ENCODE assay signal across 19 cellular contexts in the genomic region with DNA sequence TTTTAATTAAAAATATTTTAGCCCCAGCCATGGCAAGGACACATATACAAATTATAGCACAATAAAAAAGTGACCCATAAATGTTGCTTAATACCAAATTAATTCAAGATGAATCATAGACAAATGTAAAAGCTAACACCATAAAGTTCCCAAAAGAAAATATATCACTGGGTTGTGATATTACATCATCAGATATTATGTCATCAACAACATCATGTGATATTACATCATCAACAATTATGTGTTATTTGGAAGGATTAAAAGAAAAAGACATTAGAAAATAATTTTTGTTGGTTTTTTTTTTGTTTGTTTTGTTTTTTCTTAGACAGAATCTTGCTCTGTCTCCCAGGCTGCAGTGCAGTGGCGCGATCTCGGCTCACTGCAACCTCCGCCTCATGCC. TPM values are rescaled to one million over a fixed set of nuclear protein-coding genes. Genes with fewer than 3 reads are reported as not detected.
DNase-seq lines count a peak whose midpoint lies in the region; ATAC-seq, FAIRE-seq and TF ChIP-seq lines count a peak whose summit lies in the region.
"Had no signal": no experiment of that assay in that cellular context is flagged by ENCODE, and none has a peak within 500 bp of the region (broad histone marks: within the 10 kb centered on the region; RNA-seq: fewer than 3 reads in every experiment).

No MANE protein-coding gene starts in this region.

- 88% methylated on average over 4 of the region's 4 CpGs for WGBS in A549 (ENCODE audit: missing lambda C conversion rate)
- WGBS in K562 (ENCODE audit: insufficient coverage, low coverage, missing lambda C conversion rate): 0% methylated on average over 4 of the region's 4 CpGs

- no peak overlapping the region for H3K9ac ChIP-seq in K562 (ENCODE audit: insufficient read depth in 1 of 2, low read depth in 2 of 2, low read length in 2 of 2)

- H3K4me2 ChIP-seq in A549 (no peak overlapping the region), K562 (ENCODE audit: insufficient read depth, low read length) (no peak overlapping the region)

- intact Hi-C loops in K562 (cut with micrococcal nuclease): no loop called here

- no peaks in the 10 kb centered on the region for H4K20me1 ChIP-seq in K562 (replicated peaks; ENCODE audit: control insufficient read depth, insufficient read depth, low read length)

- TF ChIP-seq EP300 in A549 (IDR thresholded peaks at IDR 0.05) (no peak), K562 (IDR thresholded peaks at IDR 0.05; ENCODE audit: low read length) (no peak)

- POLR2A ChIA-PET in A549 (lab: Yijun Ruan, JAX): no interaction called here
- POLR2A ChIA-PET in HEK293 (lab: Yijun Ruan, JAX): no interaction called here
- POLR2A ChIA-PET in K562 (lab: Yijun Ruan, JAX): no interaction called here

- H2AFZ ChIP-seq in K562 (ENCODE audit: low read depth, low read length): no peak overlapping the region

- no peak for TF ChIP-seq POLR2A in A549 (IDR thresholded peaks at IDR 0.05; ENCODE audit: low read length)
- TF ChIP-seq POLR2A in K562 (conservative IDR thresholded peaks at IDR 0.05): no peak

- in situ Hi-C loops in K562 (cut with MboI) (no loop called here), G401 (cut with HindIII; ENCODE audit: low sequenced_read_pairs) (no loop called here)

- H3K4me1 ChIP-seq in A549 (peaks cover 15% of the 10 kb centered on the region), HEK293 (ENCODE audit: control insufficient read depth, insufficient read depth, low read length) (no peaks in the 10 kb centered on the region), K562 (replicated peaks in 1 of 2; ENCODE audit: control insufficient read depth in 2 of 2, insufficient read depth in 2 of 2, low read length in 2 of 2) (no peaks in the 10 kb centered on the region)

- no peak overlapping the region for H3K4me3 ChIP-seq in A549
- no peak overlapping the region for H3K4me3 ChIP-seq in HEK293 (ENCODE audit: low read depth, low read length)
- no peak overlapping the region for H3K4me3 ChIP-seq in K562
- H3K4me3 ChIP-seq in fibroblast of villous mesenchyme (ENCODE audit: low read depth, low read length): no peak overlapping the region
- H3K4me3 ChIP-seq: MG63 had no signal

- ATAC-seq in A549 (no peak), K562 (no peak), HG03432 (IDR thresholded peaks at IDR 0.05; ENCODE audit: unreplicated experiment) (no peak), HG03095 (IDR thresholded peaks at IDR 0.05; ENCODE audit: unreplicated experiment) (no peak)
- ATAC-seq: SK-N-SH treated with all-trans-retinoic acid at 6 μM for 48 hours had no signal

- no peaks in the 10 kb centered on the region for H3K9me3 ChIP-seq in A549
- no peaks in the 10 kb centered on the region for H3K9me3 ChIP-seq in HEK293 (ENCODE audit: control insufficient read depth, insufficient read depth, low read depth, low read length)
- H3K9me3 ChIP-seq in K562 (replicated peaks; ENCODE audit: control insufficient read depth, insufficient read depth, low read depth, low read length): no peaks in the 10 kb centered on the region
- H3K9me3 ChIP-seq: MG63 had no signal

- H3K27ac ChIP-seq in A549 (peak overlapping the region in 1 of 2 experiments; percentile 23; a peak in 1 of 6 replicates), HEK293 (ENCODE audit: extremely low read depth, low read depth, low read length) (no peak overlapping the region), K562 (ENCODE audit: extremely low read depth, low read depth, low read length) (no peak overlapping the region)

- H3K36me3 ChIP-seq in HEK293 (ENCODE audit: control insufficient read depth in 2 of 2, insufficient read depth in 1 of 2, low read length in 2 of 2): peaks cover 0 to 14% of the 10 kb centered on the region in 2 experiments; a peak in 1 of 3 replicates
- H3K36me3 ChIP-seq in K562 (ENCODE audit: control insufficient read depth, insufficient read depth, low read length): no peaks in the 10 kb centered on the region

- no peak for TF ChIP-seq CTCF in A549 (IDR thresholded peaks at IDR 0.05)
- no peak for TF ChIP-seq CTCF in HEK293 (tag by site-specific recombination; IDR thresholded peaks at IDR 0.05)
- no peak for TF ChIP-seq CTCF in K562 (IDR thresholded peaks at IDR 0.05 in 2 of 3, conservative IDR thresholded peaks at IDR 0.05 in 1 of 3; ENCODE audit: insufficient read depth in 2 of 3, low read depth in 1 of 3, low read length in 3 of 3)
- no peak for TF ChIP-seq CTCF in fibroblast of villous mesenchyme (IDR thresholded peaks at IDR 0.05; ENCODE audit: insufficient read depth, low read depth, low read length)

- TF ChIP-seq RAD21 in A549 (conservative IDR thresholded peaks at IDR 0.05 in 1 of 2, IDR thresholded peaks at IDR 0.05 in 1 of 2) (no peak), K562 (CRISPR knock-in tag; conservative IDR thresholded peaks at IDR 0.05 in 1 of 2, IDR thresholded peaks at IDR 0.05 in 1 of 2) (no peak)

- no peaks in the 10 kb centered on the region for H3K79me2 ChIP-seq in K562 (ENCODE audit: control insufficient read depth, insufficient read depth, low read length)

- H3K27me3 ChIP-seq in K562 (ENCODE audit: control insufficient read depth in 2 of 2, insufficient read depth in 2 of 2, low read length in 2 of 2): no peaks in the 10 kb centered on the region; a peak in 1 of 5 replicates
- H3K27me3 ChIP-seq: MG63 had no signal

- no TSS peak for BruUV-seq in K562 (replicated peaks; lab: Mats Ljungman, UMichigan)

- no peak for DNase-seq in A549 (ENCODE audit: low read depth in 1 of 2, low spot score in 1 of 2)
- DNase-seq in K562 (ENCODE audit: extremely low read depth in 1 of 4, low spot score in 3 of 4): no peak
- DNase-seq in fibroblast of villous mesenchyme (ENCODE audit: low read depth): peak; percentile 33
- no peak for DNase-seq in G401 (ENCODE audit: low spot score)
- DNase-seq in GM19240 (ENCODE audit: insufficient read length, low spot score): no peak
- DNase-seq: AML-193; CD4-positive, CD25-positive, alpha-beta regulatory T cell; DMS53; GDM1; KG1; MG63; NCI-H1092 treated with DMSO at 0.1 percent for 48 hours; NCI-H1694; NCI-H2107; SHP77 had no signal

- FAIRE-seq in A549 (lab: Jason Lieb, UNC) (peak; percentile 70), K562 (lab: Jason Lieb, UNC) (no peak)

- H3K9me1 ChIP-seq in K562 (ENCODE audit: control insufficient read depth, insufficient read depth, low read length): no peaks in the 10 kb centered on the region

- CTCF ChIA-PET in A549 (lab: Yijun Ruan, JAX): interaction anchor here (0.6 kb wide), 1 partner anchor 66 kb away, joined by 4 read pairs; no protein-coding TSS in a partner anchor
- CTCF ChIA-PET in HEK293 (lab: Yijun Ruan, JAX): interaction anchor here (0.6 kb wide), 1 partner anchor 51 kb away, joined by 7 read pairs; no protein-coding TSS in a partner anchor
- CTCF ChIA-PET in K562 (lab: Yijun Ruan, JAX; ENCODE audit: low intra/inter-chr PET ratio): no interaction called here

RNA-seq across cellular contexts. Expression of gene ABHD10, which starts 34.4 kb away (rescaled TPM):
- polyA plus RNA-seq in A549 (2011; rRNA removed) (39.7 and 42.1 TPM in 2 replicates), A549 (2017; fragmentation: RNase III; extraction: RNeasy Plus Mini Kit Qiagen cat#74134 plus additional on column Dnase treatment) (31.8 to 34.0 TPM (median 33.2 TPM) in 3 replicates), K562 (2011; rRNA removed) (29.5 and 29.7 TPM in 2 replicates), K562 (2014; fragmentation: Illumina TruSeq; extraction: Trizol) (11.5 and 15.8 TPM in 2 replicates), K562 (2014; fragmentation: Nextera tagmentation; extraction: Ambion mirVana) (1 to 10 TPM; 6.1 to 9.9 TPM), K562 (2014; rRNA removed) (11.5 and 11.8 TPM in 2 replicates)
- polyA plus RNA-seq in A549 (2012; cell fraction: cytosol; rRNA removed): 14.8 and 16.3 TPM in 2 replicates
- 7.3 and 7.6 TPM in 2 replicates for polyA plus RNA-seq in A549 (2012; cell fraction: nucleus; rRNA removed)
- polyA minus RNA-seq in A549 (2011; rRNA and poly(A)+ RNA removed): 17.5 and 21.1 TPM in 2 replicates
- 5.6 and 18.7 TPM in 2 replicates for total RNA-seq in K562 (2011; cell fraction: chromatin; rRNA removed; ENCODE audit: low replicate concordance)
- total RNA-seq in K562 (2011; cell fraction: nucleolus; rRNA removed): 3.6 and 4.3 TPM in 2 replicates
- 8.4 and 15.9 TPM in 2 replicates for total RNA-seq in K562 (2011; cell fraction: nucleoplasm; rRNA removed)
- total RNA-seq in K562 (2014; rRNA removed) (10.1 and 11.4 TPM in 2 replicates), K562 (2014; rRNA removed; fragmentation: Illumina TruSeq; extraction: Trizol) (14.8 and 17.5 TPM in 2 replicates), K562 (2015; rRNA removed; fragmentation: Illumina TruSeq; extraction: Trizol) (12.7 and 14.1 TPM in 2 replicates), K562 (2021) (17.4 and 19.5 TPM in 2 replicates), fibroblast of villous mesenchyme (20.3 and 38.0 TPM in 2 replicates)
- polyA plus RNA-seq in K562 (2011; cell fraction: cytosol; rRNA removed): 6.8 and 11.7 TPM in 2 replicates
- 10.6 and 15.1 TPM in 2 replicates for polyA plus RNA-seq in K562 (2011; cell fraction: nucleus; rRNA removed)
- 10.8 and 12.4 TPM in 2 replicates for polyA plus RNA-seq in K562 (2012)
- 40.5 and 49.7 TPM in 2 replicates for polyA minus RNA-seq in K562 (2011; rRNA and poly(A)+ RNA removed)
- 10.4 and 14.7 TPM in 2 replicates for polyA minus RNA-seq in K562 (2011; cell fraction: cytosol; rRNA and poly(A)+ RNA removed)
- polyA minus RNA-seq in K562 (2011; cell fraction: nucleus; rRNA and poly(A)+ RNA removed): 7.8 and 16.7 TPM in 2 replicates
- 26.5 and 39.9 TPM in 2 replicates for total RNA-seq in G401 (2014; rRNA removed; shearing (Covaris generic))

RNA-seq across cellular contexts. Expression of gene TAGLN3, which starts 54.3 kb away (rescaled TPM):
- polyA plus RNA-seq in A549 (2011; rRNA removed): not detected in 2 replicates
- polyA plus RNA-seq in A549 (2012; cell fraction: cytosol; rRNA removed): 0.08 TPM in 1 of 2 replicates, not detected in the other
- 0.10 TPM in 1 of 2 replicates, not detected in the other for polyA plus RNA-seq in A549 (2012; cell fraction: nucleus; rRNA removed)
- not detected in 3 replicates for polyA plus RNA-seq in A549 (2017; fragmentation: RNase III; extraction: RNeasy Plus Mini Kit Qiagen cat#74134 plus additional on column Dnase treatment)
- not detected in 2 replicates for polyA minus RNA-seq in A549 (2011; rRNA and poly(A)+ RNA removed)
- not detected in 2 replicates for total RNA-seq in K562 (2011; cell fraction: chromatin; rRNA removed; ENCODE audit: low replicate concordance)
- total RNA-seq in K562 (2011; cell fraction: nucleolus; rRNA removed): not detected in 2 replicates
- total RNA-seq in K562 (2011; cell fraction: nucleoplasm; rRNA removed): not detected in 2 replicates
- not detected in 2 replicates for total RNA-seq in K562 (2014; rRNA removed)
- total RNA-seq in K562 (2014; rRNA removed; fragmentation: Illumina TruSeq; extraction: Trizol): not detected in 2 replicates
- not detected in 2 replicates for total RNA-seq in K562 (2015; rRNA removed; fragmentation: Illumina TruSeq; extraction: Trizol)
- total RNA-seq in K562 (2021): not detected in 2 replicates
- polyA plus RNA-seq in K562 (2011; rRNA removed): 0.06 TPM in 1 of 2 replicates, not detected in the other
- polyA plus RNA-seq in K562 (2011; cell fraction: cytosol; rRNA removed): 0.09 and 0.15 TPM in 2 replicates
- 0.30 TPM in 1 of 2 replicates, not detected in the other for polyA plus RNA-seq in K562 (2011; cell fraction: nucleus; rRNA removed)
- polyA plus RNA-seq in K562 (2012): not detected in 2 replicates
- not detected in 2 replicates for polyA plus RNA-seq in K562 (2014; fragmentation: Illumina TruSeq; extraction: Trizol)
- under 1 TPM in 1 of 2 experiments, not detected in 1; 0.06 TPM for polyA plus RNA-seq in K562 (2014; fragmentation: Nextera tagmentation; extraction: Ambion mirVana)
- polyA plus RNA-seq in K562 (2014; rRNA removed): not detected in 2 replicates
- polyA minus RNA-seq in K562 (2011; rRNA and poly(A)+ RNA removed): not detected in 2 replicates
- not detected in 2 replicates for polyA minus RNA-seq in K562 (2011; cell fraction: cytosol; rRNA and poly(A)+ RNA removed)
- not detected in 2 replicates for polyA minus RNA-seq in K562 (2011; cell fraction: nucleus; rRNA and poly(A)+ RNA removed)
- under 0.01 TPM in 1 of 2 replicates, not detected in the other for total RNA-seq in fibroblast of villous mesenchyme
- not detected in 2 replicates for total RNA-seq in G401 (2014; rRNA removed; shearing (Covaris generic))
- total RNA-seq: CD4-positive, CD25-positive, alpha-beta regulatory T cell had no signal
- polyA plus RNA-seq: CD4-positive, CD25-positive, alpha-beta regulatory T cell had no signal
